In the genomic region with DNA sequence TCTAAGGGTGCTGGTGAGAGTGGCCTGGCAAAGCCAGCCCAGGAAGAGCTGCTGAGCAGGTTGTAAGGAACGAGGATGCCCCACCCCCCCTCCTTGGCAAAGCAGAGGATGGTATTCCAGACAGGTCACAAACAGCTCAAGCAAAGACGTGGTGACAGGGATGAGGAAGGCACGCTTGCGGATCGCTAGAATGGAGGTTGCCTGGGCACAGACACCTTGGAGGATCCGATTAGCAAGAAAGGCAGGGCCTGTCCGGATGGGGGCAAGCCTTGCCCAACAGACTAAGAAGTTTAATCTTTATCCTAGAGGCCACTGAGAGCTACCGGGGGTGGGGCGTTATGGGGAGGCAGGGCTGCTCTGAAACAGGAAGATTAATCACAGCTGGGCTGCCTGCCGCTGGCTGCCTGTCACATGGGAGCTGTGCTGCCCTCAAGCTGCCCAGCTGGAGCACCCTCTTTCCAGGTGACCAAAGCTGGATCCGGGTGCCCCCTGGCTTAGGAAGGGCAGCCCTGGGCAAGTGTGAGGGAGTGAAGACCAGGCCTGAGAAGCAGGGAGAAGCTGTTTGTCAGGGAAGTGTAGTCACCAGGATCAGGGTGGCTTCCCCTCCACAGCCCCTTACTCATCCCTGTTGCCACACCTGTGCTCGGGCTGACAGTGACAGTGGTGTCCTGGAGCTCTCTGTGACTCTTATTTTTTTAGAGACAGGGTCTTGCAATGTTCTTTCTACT, we compare ENCODE assay signal across 8 cellular contexts. TPM values are rescaled to one million over a fixed set of nuclear protein-coding genes. Genes with fewer than 3 reads are reported as not detected.
A peak's percentile ranks its signal among the peaks of the same experiment; 100 is the strongest.
DNase-seq lines count a peak whose midpoint lies in the region; ATAC-seq, FAIRE-seq and TF ChIP-seq lines count a peak whose summit lies in the region.

No MANE protein-coding gene starts in this region.

- no peaks in the 10 kb centered on the region for H3K9me3 Mint-ChIP-seq in stimulated activated memory B cell treated with anti-CD40 and anti-IgM and Interleukin-4, amounts not matched to agents 10 μg/mL and 1 μg/mL and 100 μg/mL, for 72 hours

- CTCF ChIA-PET in OCI-LY7 (lab: Charles Lee; ENCODE audit: unreplicated experiment), result interaction anchor here (0.6 to 0.7 kb wide), 6 partner anchors 9 to 658 kb away, joined by 3 to 7 read pairs (median 3); a partner anchor contains a TSS

- H3K27me3 ChIP-seq in keratinocyte (ENCODE audit: control insufficient read depth, extremely low read depth, insufficient read depth, low read length), result no peaks in the 10 kb centered on the region

- H3K36me3 ChIP-seq in OCI-LY7 (ENCODE audit: insufficient read depth, low read length) (0 out of 2 replicates have a peak, but pooled peaks cover 4% of the 10 kb centered on the region), keratinocyte (ENCODE audit: control insufficient read depth in 2 of 2, extremely low read depth in 1 of 2, insufficient read depth in 2 of 2, low read length in 2 of 2) (no peaks in the 10 kb centered on the region)

- H3K27ac ChIP-seq in OCI-LY7 (ENCODE audit: low read depth, low read length, poor library complexity, severe bottlenecking) (peak overlapping the region; percentile 60), keratinocyte (ENCODE audit: control insufficient read depth, insufficient read depth, low read length) (no peak overlapping the region)

- no peaks in the 10 kb centered on the region for H3K9me2 ChIP-seq in OCI-LY7 (ENCODE audit: insufficient read depth, low read length)

- no peak for DNase-seq in GM18507 (ENCODE audit: extremely low spot score, insufficient read length, low read depth)
- DNase-seq in OCI-LY7 (ENCODE audit: low spot score), result peak; percentile 67
- peak; percentile 64 for DNase-seq in activated naive CD4-positive, alpha-beta T cell treated with Interleukin-2 at 50 U/mL for 16 hours
- no peak for DNase-seq in keratinocyte (ENCODE audit: low read depth, low spot score)
- no peak for DNase-seq in NCI-H146 (lab: John Stamatoyannopoulos, UW)
- DNase-seq in central memory CD4-positive, alpha-beta T cell, result no peak

- TF ChIP-seq POLR2A in GM18505 (IDR thresholded peaks at IDR 0.05; ENCODE audit: borderline replicate concordance, extremely low read depth, insufficient read depth, insufficient read length), result no peak

- peak; percentile 76 for FAIRE-seq in GM18507 (lab: Jason Lieb, UNC)
- no peak for FAIRE-seq in keratinocyte (lab: Jason Lieb, UNC)

- no peaks in the 10 kb centered on the region for H4K20me1 ChIP-seq in OCI-LY7 (ENCODE audit: insufficient read depth, low read length)
- H4K20me1 ChIP-seq in keratinocyte (ENCODE audit: control insufficient read depth, extremely low read depth, insufficient read depth, low read length), result no peaks in the 10 kb centered on the region

- H3K4me1 ChIP-seq in OCI-LY7 (ENCODE audit: insufficient read depth, low read length, poor library complexity, severe bottlenecking) (peaks cover 44% of the 10 kb centered on the region), keratinocyte (ENCODE audit: control insufficient read depth, extremely low read depth, insufficient read depth, low read length) (peaks cover 12% of the 10 kb centered on the region)

- peak overlapping the region; percentile 79 for H3K4me3 Mint-ChIP-seq in stimulated activated memory B cell treated with anti-CD40 and anti-IgM and Interleukin-4, amounts not matched to agents 10 μg/mL and 1 μg/mL and 100 μg/mL, for 72 hours

- intact Hi-C loops in OCI-LY7 (cut with micrococcal nuclease; ENCODE audit: unreplicated experiment), result loop anchor here (2.0 to 5.0 kb wide), 2 partner anchors 76 to 181 kb away; a partner anchor contains a TSS

- BruUV-seq in OCI-LY7 (replicated peaks; lab: Mats Ljungman, UMichigan), result no TSS peak

- peaks cover 82% of the 10 kb centered on the region for H3K4me1 Mint-ChIP-seq in stimulated activated memory B cell treated with anti-CD40 and anti-IgM and Interleukin-4, amounts not matched to agents 10 μg/mL and 1 μg/mL and 100 μg/mL, for 72 hours

- peaks cover 22% of the 10 kb centered on the region for H3K36me3 Mint-ChIP-seq in stimulated activated memory B cell treated with anti-CD40 and anti-IgM and Interleukin-4, amounts not matched to agents 10 μg/mL and 1 μg/mL and 100 μg/mL, for 72 hours

- peak; percentile 75 for ATAC-seq in stimulated activated memory B cell treated with anti-CD40 and anti-IgM and Interleukin-4, amounts not matched to agents 10 μg/mL and 1 μg/mL and 100 μg/mL, for 72 hours
- ATAC-seq in GM18505 (IDR thresholded peaks at IDR 0.05; ENCODE audit: unreplicated experiment), result no peak

- H3K27me3 Mint-ChIP-seq in stimulated activated memory B cell treated with anti-CD40 and anti-IgM and Interleukin-4, amounts not matched to agents 10 μg/mL and 1 μg/mL and 100 μg/mL, for 72 hours, result no peaks in the 10 kb centered on the region

- peak overlapping the region; percentile 31; the same call in 1 of the 2 replicates for H2AFZ ChIP-seq in OCI-LY7 (ENCODE audit: low read length)
- peak overlapping the region; percentile 34 for H2AFZ ChIP-seq in keratinocyte (ENCODE audit: control insufficient read depth, low read length)

- H3K4me3 ChIP-seq in OCI-LY7 (ENCODE audit: low read depth, low read length, poor library complexity, severe bottlenecking) (peak overlapping the region; percentile 33), keratinocyte (ENCODE audit: control insufficient read depth in 2 of 3, extremely low read depth in 1 of 3, insufficient read depth in 2 of 3, low read depth in 1 of 3, low read length in 3 of 3) (peak overlapping the region in 1 of 3 experiments; percentile 6)

- H3K4me2 ChIP-seq in OCI-LY7 (ENCODE audit: low read length) (peak overlapping the region; percentile 64), keratinocyte (ENCODE audit: control insufficient read depth, extremely low read depth, insufficient read depth, low read depth, low read length) (peak overlapping the region; percentile 67)

- TF ChIP-seq CTCF in OCI-LY7 (conservative IDR thresholded peaks at IDR 0.05; ENCODE audit: low read length) (no peak), keratinocyte (optimal IDR thresholded peaks at IDR 0.05 in 1 of 3, IDR thresholded peaks at IDR 0.05 in 1 of 3, conservative IDR thresholded peaks at IDR 0.05 in 1 of 3; ENCODE audit: extremely low read depth in 1 of 3, insufficient read depth in 2 of 3, low read length in 3 of 3) (peak in 1 of 3 experiments; percentile 40)

- dilution Hi-C loops in keratinocyte (cut with MboI; ENCODE audit: extremely low pct_ligation_motif_present, low sequenced_read_pairs), result no loop called here

- peak overlapping the region; percentile 98 for H3K27ac Mint-ChIP-seq in stimulated activated memory B cell treated with anti-CD40 and anti-IgM and Interleukin-4, amounts not matched to agents 10 μg/mL and 1 μg/mL and 100 μg/mL, for 72 hours

- H3K9me1 ChIP-seq in keratinocyte (ENCODE audit: control insufficient read depth, extremely low read depth, insufficient read depth, low read length), result no peaks in the 10 kb centered on the region

- POLR2A ChIA-PET in OCI-LY7 (lab: Charles Lee), result interaction anchor here (0.6 to 1.6 kb wide), 11 partner anchors 8 to 308 kb away, joined by 3 to 9 read pairs (median 4); no protein-coding TSS in a partner anchor

- H3K79me2 ChIP-seq in OCI-LY7 (ENCODE audit: insufficient read depth, low read depth, low read length) (no peaks in the 10 kb centered on the region), keratinocyte (ENCODE audit: control insufficient read depth, insufficient read depth, low read length) (no peaks in the 10 kb centered on the region)

- peak overlapping the region; percentile 4 for H3K9ac ChIP-seq in keratinocyte (ENCODE audit: control insufficient read depth, extremely low read depth, insufficient read depth, low read length)

- H3K9me3 ChIP-seq in OCI-LY7 (ENCODE audit: low read length) (no peaks in the 10 kb centered on the region), keratinocyte (ENCODE audit: control insufficient read depth, low read depth, low read length) (no peaks in the 10 kb centered on the region)

RNA-seq across cellular contexts. Expression of a gene that starts 9.2 kb away (rescaled TPM):
- total RNA-seq in OCI-LY7 (2014; rRNA removed; shearing (Covaris generic)), result 0.88 TPM in 2 replicates
- 1.2 and 1.8 TPM in 2 replicates for total RNA-seq in OCI-LY7 (2022)
- 15.7 to 31.3 TPM (median 19.3 TPM) in 3 replicates for polyA plus RNA-seq in keratinocyte
- 55.3 TPM for polyA plus RNA-seq in keratinocyte (2011; ENCODE audit: low read depth)
- 20.9 and 24.6 TPM in 2 replicates for polyA plus RNA-seq in keratinocyte (2011; cell fraction: cytosol; rRNA removed)
- 20.2 and 21.5 TPM in 2 replicates for polyA plus RNA-seq in keratinocyte (2011; cell fraction: nucleus; rRNA removed)
- 28.5 and 37.7 TPM in 2 replicates for polyA plus RNA-seq in keratinocyte (2012; ENCODE audit: low replicate concordance)
- polyA minus RNA-seq in keratinocyte, result 22.9 to 27.0 TPM (median 23.2 TPM) in 3 replicates
- polyA minus RNA-seq in keratinocyte (2011; cell fraction: cytosol; rRNA and poly(A)+ RNA removed), result 11.3 TPM
- 11.0 and 11.9 TPM in 2 replicates for polyA minus RNA-seq in keratinocyte (2011; cell fraction: nucleus; rRNA and poly(A)+ RNA removed)

Comparison
In these comparisons a context has a peak if more than half of its experiments do, and no peak if none do; other contexts are left out.
1. DNase-seq: peak in OCI-LY7 (single experiment) and activated naive CD4-positive, alpha-beta T cell treated with Interleukin-2 at 50 U/mL for 16 hours (single experiment); none in GM18507 (single experiment), keratinocyte (single experiment), NCI-H146 (single experiment) and central memory CD4-positive, alpha-beta T cell (single experiment).